ENCODE assay signal across 23 cellular contexts in the genomic region with DNA sequence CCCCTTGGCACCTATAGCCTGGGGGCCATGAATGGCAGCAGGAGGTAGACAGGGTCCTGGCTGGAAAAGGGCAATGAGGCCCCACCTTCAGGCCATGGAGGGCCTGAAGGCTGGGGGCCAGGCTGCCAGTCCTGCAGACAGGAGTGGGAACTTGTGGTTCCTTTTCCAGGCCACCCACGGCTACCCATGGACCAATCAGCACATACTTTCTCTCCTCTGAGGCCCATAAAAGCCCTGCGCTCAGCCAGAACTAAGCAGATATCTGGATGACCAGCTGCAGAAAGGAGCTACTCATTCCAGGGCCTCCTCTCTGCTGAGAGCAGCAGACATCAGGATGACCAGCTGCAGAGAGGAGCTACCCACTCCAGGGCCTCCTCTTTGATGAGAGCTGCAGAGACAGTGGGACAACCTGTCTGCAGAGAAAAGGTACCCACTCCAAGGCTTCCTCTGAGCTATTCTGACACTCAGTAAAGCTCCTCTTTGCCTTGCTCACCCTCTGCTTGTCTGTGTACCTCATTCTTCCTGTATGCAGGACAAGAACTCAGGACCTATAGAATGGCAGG.
"Had no signal": no experiment of that assay in that cellular context is flagged by ENCODE, and none has a peak within 500 bp of the region (broad histone marks: within the 10 kb centered on the region; RNA-seq: fewer than 3 reads in every experiment).

No MANE protein-coding gene starts in this region.

- H2AFZ ChIP-seq: PC-9 had no signal

- H3K4me1 ChIP-seq: Peyer's patch had no signal

- H3K27me3 ChIP-seq: Peyer's patch had no signal

- H3K9ac ChIP-seq: KMS-11, SK-N-SH had no signal

- H3K4me2 ChIP-seq: KMS-11, PC-9, SK-N-SH had no signal

- H3K4me3 ChIP-seq: PC-9, Peyer's patch had no signal

- H3K27ac ChIP-seq: KMS-11, PC-9, Peyer's patch had no signal

- H3K36me3 ChIP-seq: Peyer's patch had no signal

- ATAC-seq: HepG2 had no signal

- H3K9me3 ChIP-seq: Peyer's patch, SK-N-SH had no signal

- DNase-seq: IMR-90; Kasumi-1; MM.1S; NCI-H1092 treated with DMSO at 0.1 percent for 48 hours; NCI-H1436; NCI-H187; NCI-H2029; NCI-H2081 treated with DMSO at 0.1 percent for 48 hours; NCI-H2171; NCI-H226; NCI-H446; NCI-H510A; NCI-H524 treated with DMSO at 0.1 percent for 48 hours; NCI-H69; NCI-H774; NK-92 treated with Interleukin-12 subunit alpha and Interleukin-12 subunit beta, amount 100 ng/mL, for 24 hours; PC-9; Peyer's patch; SHP77; SK-N-SH; SW 1271 had no signal
